27 cellular contexts compared by ENCODE assay signal in the genomic region with DNA sequence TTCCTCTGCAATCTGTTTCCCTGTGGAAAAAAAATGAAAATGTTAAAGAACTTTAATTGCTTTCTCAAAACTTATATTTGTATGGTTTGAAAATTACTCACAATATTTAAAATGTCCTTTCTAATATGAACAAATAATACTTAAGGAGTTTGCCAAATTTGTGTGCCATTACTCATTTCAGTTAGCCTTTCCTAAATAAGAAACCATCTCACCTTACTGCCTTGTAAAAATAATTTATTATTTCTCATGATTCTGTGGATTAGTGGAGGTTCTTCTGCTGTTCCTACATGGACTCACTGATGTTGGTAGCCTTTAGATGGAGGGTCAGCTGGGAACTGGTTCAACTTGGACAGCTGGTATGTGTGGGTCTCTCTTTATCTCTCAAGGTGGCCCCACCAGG.
"Had no signal": no experiment of that assay in that cellular context is flagged by ENCODE, and none has a peak within 500 bp of the region (broad histone marks: within the 10 kb centered on the region; RNA-seq: fewer than 3 reads in every experiment).

No MANE protein-coding gene starts in this region.

- H3K27me3 ChIP-seq: stomach, suprapubic skin, testis, thyroid gland, tibial artery, tibial nerve, transverse colon, upper lobe of left lung, upper lobe of right lung, uterus, vagina had no signal

- H3K4me1 ChIP-seq: stomach, suprapubic skin, testis, thyroid gland, tibial artery, tibial nerve, transverse colon, upper lobe of left lung, upper lobe of right lung, uterus, vagina had no signal

- ATAC-seq: stimulated activated effector memory CD8-positive, alpha-beta T cell treated with anti-CD3 and anti-CD28 coated beads, Interleukin-12 subunit alpha, Interleukin-12 subunit beta, amount 100 ng/mL, for 72 hours; stimulated activated memory B cell treated with anti-CD40 and anti-IgM and Interleukin-4, amounts not matched to agents 10 μg/mL and 1 μg/mL and 100 μg/mL, for 72 hours; stimulated activated naive B cell treated with anti-CD40 and anti-IgM and Interleukin-4, amounts not matched to agents 10 μg/mL and 1 μg/mL and 100 μg/mL, for 72 hours; stimulated activated naive CD8-positive, alpha-beta T cell treated with anti-CD3 and anti-CD28 coated beads, Interleukin-15, amount 100 ng/mL, for 72 hours; stimulated activated naive CD8-positive, alpha-beta T cell treated with anti-CD3 and anti-CD28 coated beads, Interleukin-15, Interleukin-2, amounts not matched to agents 100 U/mL and 50 U/mL, for 24 hours; upper lobe of right lung had no signal

- H3K36me3 ChIP-seq: stomach, suprapubic skin, thoracic aorta, thyroid gland, tibial artery, tibial nerve, transverse colon, upper lobe of left lung, upper lobe of right lung, uterus, vagina had no signal

- FAIRE-seq: urothelium cell line had no signal

- H3K27ac ChIP-seq: stomach, suprapubic skin, testis, thoracic aorta, thyroid gland, tibial artery, tibial nerve, transverse colon, upper lobe of left lung, upper lobe of right lung, uterus, vagina had no signal

- H3K9me3 ChIP-seq: stomach, suprapubic skin, testis, thoracic aorta, thyroid gland, tibial artery, tibial nerve, transverse colon, upper lobe of left lung, upper lobe of right lung, uterus, vagina had no signal

- DNase-seq: stimulated activated CD4-positive, alpha-beta T cell treated with anti-CD3 and anti-CD28 coated beads, Interleukin-2, amount 100 ng/mL, for 48 hours; stimulated activated CD4-positive, alpha-beta T cell treated with anti-CD3 and anti-CD28 coated beads, Interleukin-4, amount 100 ng/mL, for 1 hour; stimulated activated CD4-positive, alpha-beta T cell treated with anti-CD3 and anti-CD28 coated beads, Interleukin-4, amount 100 ng/mL, for 24 hours; stimulated activated CD4-positive, alpha-beta T cell treated with anti-CD3 and anti-CD28 coated beads, Interleukin-4, amount 100 ng/mL, for 4 hours; stimulated activated CD8-positive, alpha-beta memory T cell treated with anti-CD3 and anti-CD28 coated beads, Interleukin-4, amount 100 ng/mL, for 48 hours; stimulated activated naive B cell treated with anti-CD40 and anti-IgM and Interleukin-4, amounts not matched to agents 10 μg/mL and 1 μg/mL and 100 μg/mL, for 72 hours; stimulated activated naive CD4-positive, alpha-beta T cell; stimulated activated naive CD4-positive, alpha-beta T cell treated with Interleukin-2 at 50 U/mL for 16 hours; stimulated activated naive CD8-positive, alpha-beta T cell treated with anti-CD3 and anti-CD28 coated beads, Interleukin-15, amount 100 ng/mL, for 72 hours; stimulated activated naive CD8-positive, alpha-beta T cell treated with anti-CD3 and anti-CD28 coated beads, Interleukin-15, Interleukin-2, amounts not matched to agents 100 U/mL and 50 U/mL, for 24 hours; stomach; substantia nigra; testis; thyroid gland; tibial artery; transverse colon; trophoblast cell; upper lobe of left lung; upper lobe of right lung; uterus had no signal

- H3K4me3 ChIP-seq: stomach, suprapubic skin, testis, thoracic aorta, thyroid gland, tibial artery, tibial nerve, transverse colon, upper lobe of left lung, upper lobe of right lung, uterus, vagina had no signal
